In genomic region chr3:157465741-157466140, GRCh38 we compare ENCODE assay signal across 28 cellular contexts. TPM values are rescaled to one million over a fixed set of nuclear protein-coding genes. Genes with fewer than 3 reads are reported as not detected.
"Had no signal": no experiment of that assay in that cellular context is flagged by ENCODE, and none has a peak within 500 bp of the region (broad histone marks: within the 10 kb centered on the region; RNA-seq: fewer than 3 reads in every experiment).

No MANE protein-coding gene starts in this region.

- ATAC-seq: mucosa of descending colon; naive thymus-derived CD4-positive, alpha-beta T cell; natural killer cell treated with Interleukin-12 subunit alpha and Interleukin-12 subunit beta and Interleukin-15 and Interleukin-18, amount 100 ng/mL, for 72 hours; pancreas; right lobe of liver; stimulated activated naive B cell treated with anti-CD40 and anti-IgM and Interleukin-4, amounts not matched to agents 10 μg/mL and 1 μg/mL and 100 μg/mL, for 72 hours; stimulated activated naive CD8-positive, alpha-beta T cell treated with anti-CD3 and anti-CD28 coated beads, Interleukin-15, Interleukin-2, amounts not matched to agents 100 U/mL and 50 U/mL, for 24 hours had no signal

- DNase-seq: hypothalamus; immature natural killer cell; kidney; left ventricle myocardium inferior; midbrain; mucosa of descending colon; naive thymus-derived CD4-positive, alpha-beta T cell; nucleus accumbens; pancreas; posterior cingulate gyrus; right lobe of liver; stimulated activated CD4-positive, alpha-beta T cell treated with anti-CD3 and anti-CD28 coated beads, Interleukin-12 subunit alpha, Interleukin-12 subunit beta, amount 100 ng/mL, for 4 hours; stimulated activated CD4-positive, alpha-beta T cell treated with anti-CD3 and anti-CD28 coated beads, Interleukin-15, amount 100 ng/mL, for 24 hours; stimulated activated CD4-positive, alpha-beta T cell treated with anti-CD3 and anti-CD28 coated beads, Interleukin-2, amount 100 ng/mL, for 24 hours; stimulated activated CD4-positive, alpha-beta T cell treated with anti-CD3 and anti-CD28 coated beads, Interleukin-4, amount 100 ng/mL, for 1 hour; stimulated activated naive B cell treated with anti-CD40 and anti-IgM and Interleukin-4, amounts not matched to agents 10 μg/mL and 1 μg/mL and 100 μg/mL, for 72 hours; stimulated activated naive CD8-positive, alpha-beta T cell treated with anti-CD3 and anti-CD28 coated beads, Interleukin-15, Interleukin-2, amounts not matched to agents 100 U/mL and 50 U/mL, for 24 hours; stomach; testis; thyroid gland; transverse colon; upper lobe of left lung had no signal

- FAIRE-seq: islet of Langerhans, kidney, pancreas had no signal

- H3K36me3 ChIP-seq: left ventricle myocardium inferior, pancreas, prostate gland, right lobe of liver, stomach, thyroid gland, transverse colon, upper lobe of left lung, vagina had no signal

- H3K27me3 ChIP-seq: pancreas, right lobe of liver, stomach, testis, thyroid gland, transverse colon, upper lobe of left lung, vagina had no signal

- H3K4me1 ChIP-seq: left ventricle myocardium inferior, pancreas, prostate gland, right lobe of liver, stomach, testis, thyroid gland, transverse colon, vagina had no signal

- H3K9me3 ChIP-seq: left ventricle myocardium inferior, mucosa of descending colon, pancreas, prostate gland, right lobe of liver, stomach, testis, thyroid gland, transverse colon, upper lobe of left lung, vagina had no signal

- H3K4me3 ChIP-seq: left ventricle myocardium inferior, lung, mucosa of descending colon, pancreas, prostate gland, right lobe of liver, skin epidermis, stomach, testis, thyroid gland, transverse colon, upper lobe of left lung, vagina had no signal

- H3K27ac ChIP-seq: left ventricle myocardium inferior, pancreas, prostate gland, right lobe of liver, skin epidermis, stomach, testis, thyroid gland, transverse colon, upper lobe of left lung, vagina had no signal

RNA-seq across cellular contexts. Expression of gene PTX3, which starts 29.1 kb away (rescaled TPM):
- total RNA-seq: natural killer cell treated with Interleukin-12 subunit alpha and Interleukin-12 subunit beta and Interleukin-15 and Interleukin-18, amount 100 ng/mL, for 72 hours had no signal

RNA-seq across cellular contexts. Expression of gene VEPH1, which starts 37.5 kb away (rescaled TPM):
- total RNA-seq: natural killer cell treated with Interleukin-12 subunit alpha and Interleukin-12 subunit beta and Interleukin-15 and Interleukin-18, amount 100 ng/mL, for 72 hours had no signal
- polyA plus RNA-seq: naive thymus-derived CD4-positive, alpha-beta T cell had no signal
